14 cellular contexts compared by ENCODE assay signal in genomic region chr2:119703526-119703925, GRCh38. TPM values are rescaled to one million over a fixed set of nuclear protein-coding genes. Genes with fewer than 3 reads are reported as not detected.
DNase-seq lines count a peak whose midpoint lies in the region; ATAC-seq, FAIRE-seq and TF ChIP-seq lines count a peak whose summit lies in the region.
"Had no signal": no experiment of that assay in that cellular context is flagged by ENCODE, and none has a peak within 500 bp of the region (broad histone marks: within the 10 kb centered on the region; RNA-seq: fewer than 3 reads in every experiment).

No MANE protein-coding gene starts in this region.

- H3K4me1 ChIP-seq in CD8-positive, alpha-beta memory T cell (ENCODE audit: insufficient read depth, low read length), result peaks cover 6% of the 10 kb centered on the region
- H3K4me1 ChIP-seq in H1 (replicated peaks in 1 of 4; ENCODE audit: control insufficient read depth in 3 of 4, insufficient read depth in 4 of 4, low read length in 3 of 4), result peaks cover 16 to 33% (median 19%) of the 10 kb centered on the region in 4 experiments; a peak in 6 of 7 replicates

- H4K20me1 ChIP-seq in H1 (replicated peaks in 1 of 2; ENCODE audit: control insufficient read depth in 1 of 2, insufficient read depth in 2 of 2, low read length in 2 of 2), result no peaks in the 10 kb centered on the region

- no peak for DNase-seq in activated naive CD8-positive, alpha-beta T cell treated with anti-CD3 and anti-CD28 coated beads, Interleukin-2, amount 50 U/mL, for 24 hours
- DNase-seq in activated naive CD8-positive, alpha-beta T cell treated with anti-CD3 and anti-CD28 coated beads for 36 hours, result no peak
- no peak for DNase-seq in CD8-positive, alpha-beta memory T cell
- DNase-seq in H1 (ENCODE audit: low read depth in 1 of 2, low spot score in 2 of 2), result no peak
- no peak for DNase-seq in stimulated activated effector memory CD8-positive, alpha-beta T cell treated with anti-CD3 and anti-CD28 coated beads, Interleukin-12 subunit alpha, Interleukin-12 subunit beta, amount 100 ng/mL, for 72 hours (ENCODE audit: low spot score in 2 of 2)
- DNase-seq in islet precursor cell, result no peak
- DNase-seq: SIG-M5 had no signal

- H3K23ac ChIP-seq in H1 (ENCODE audit: insufficient read length), result no peak overlapping the region

- TF ChIP-seq EP300 in H1 (IDR thresholded peaks at IDR 0.05; ENCODE audit: borderline replicate concordance in 1 of 2, low read depth in 2 of 2, low read length in 2 of 2), result no peak

- CTCF ChIA-PET in CD8-positive, alpha-beta memory T cell (lab: Charles Lee), result interaction anchor here (0.6 to 2.7 kb wide), 19 partner anchors 10 to 609 kb away, joined by 3 to 37 read pairs (median 3); no protein-coding TSS in a partner anchor
- CTCF ChIA-PET in H1 (lab: Charles Lee; ENCODE audit: partially characterized antibody), result interaction anchor here (0.6 to 2.5 kb wide), 37 partner anchors 10 to 609 kb away, joined by 3 to 12 read pairs (median 3); no protein-coding TSS in a partner anchor

- H2BK120ac ChIP-seq in H1 (replicated peaks; ENCODE audit: low read depth, low read length), result no peak overlapping the region

- H3K9me3 ChIP-seq in CD8-positive, alpha-beta memory T cell (ENCODE audit: low read length), result no peaks in the 10 kb centered on the region
- peaks cover 5% of the 10 kb centered on the region in 2 experiments for H3K9me3 ChIP-seq in H1 (ENCODE audit: insufficient read depth in 2 of 2, low read depth in 1 of 2, low read length in 1 of 2)

- no peak overlapping the region for H2BK15ac ChIP-seq in H1 (ENCODE audit: low read length)

- H3K27me3 Mint-ChIP-seq in activated naive CD8-positive, alpha-beta T cell treated with anti-CD3 and anti-CD28 coated beads, Interleukin-2, amount 50 U/mL, for 24 hours, result no peaks in the 10 kb centered on the region
- no peaks in the 10 kb centered on the region for H3K27me3 Mint-ChIP-seq in activated naive CD8-positive, alpha-beta T cell treated with anti-CD3 and anti-CD28 coated beads for 36 hours
- H3K27me3 Mint-ChIP-seq in CD8-positive, alpha-beta memory T cell, result peaks cover 6 to 27% of the 10 kb centered on the region in 2 donors

- no peak overlapping the region for H3K4me3 Mint-ChIP-seq in activated naive CD8-positive, alpha-beta T cell treated with anti-CD3 and anti-CD28 coated beads, Interleukin-2, amount 50 U/mL, for 24 hours
- H3K4me3 Mint-ChIP-seq in activated naive CD8-positive, alpha-beta T cell treated with anti-CD3 and anti-CD28 coated beads for 36 hours, result no peak overlapping the region
- H3K4me3 Mint-ChIP-seq in CD8-positive, alpha-beta memory T cell, result peak overlapping the region in 1 of 7 donors; percentile 24
- H3K4me3 Mint-ChIP-seq in stimulated activated effector memory CD8-positive, alpha-beta T cell treated with anti-CD3 and anti-CD28 coated beads, Interleukin-12 subunit alpha, Interleukin-12 subunit beta, amount 100 ng/mL, for 72 hours, result peak overlapping the region; percentile 53
- H3K4me3 Mint-ChIP-seq: B cell, HFFc6 had no signal

- H4K8ac ChIP-seq in H1 (ENCODE audit: extremely low read depth, insufficient read depth, low read length), result no peak overlapping the region

- no peaks in the 10 kb centered on the region for H3K79me2 ChIP-seq in H1 (ENCODE audit: control insufficient read depth in 1 of 2, insufficient read depth in 2 of 2, low read length in 2 of 2)

- FAIRE-seq in H1 (lab: Jason Lieb, UNC), result no peak
- FAIRE-seq: D721Med, H54 had no signal

- peaks cover 18% of the 10 kb centered on the region for H3K4me1 Mint-ChIP-seq in activated naive CD8-positive, alpha-beta T cell treated with anti-CD3 and anti-CD28 coated beads, Interleukin-2, amount 50 U/mL, for 24 hours
- peaks cover 7% of the 10 kb centered on the region for H3K4me1 Mint-ChIP-seq in activated naive CD8-positive, alpha-beta T cell treated with anti-CD3 and anti-CD28 coated beads for 36 hours
- peaks cover 6 to 21% (median 14%) of the 10 kb centered on the region in 3 donors for H3K4me1 Mint-ChIP-seq in CD8-positive, alpha-beta memory T cell
- peaks cover 38% of the 10 kb centered on the region for H3K4me1 Mint-ChIP-seq in stimulated activated effector memory CD8-positive, alpha-beta T cell treated with anti-CD3 and anti-CD28 coated beads, Interleukin-12 subunit alpha, Interleukin-12 subunit beta, amount 100 ng/mL, for 72 hours
- H3K4me1 Mint-ChIP-seq: B cell had no signal

- no peak overlapping the region for H2AK5ac ChIP-seq in H1 (ENCODE audit: low read depth, low read length)

- no peak overlapping the region for H4K5ac ChIP-seq in H1 (ENCODE audit: insufficient read length, low read depth, low read length)

- no peak for TF ChIP-seq CTCF in H1 (IDR thresholded peaks at IDR 0.05; ENCODE audit: control extremely low read depth in 1 of 3, insufficient read depth in 1 of 3, low read depth in 1 of 3, low read length in 3 of 3)

- WGBS in H1 (ENCODE audit: extremely low coverage in 1 of 2, insufficient coverage in 1 of 2, insufficient read length in 1 of 2, insufficient replicate concordance in 2 of 2, low coverage in 1 of 2, low lambda C conversion rate in 2 of 2, missing lambda C conversion rate in 1 of 2), 2 experiments, result 59% methylated on average over 5 of the region's 5 CpGs; no CpG with 5 or more reads in 1 of the 2 experiments

- no peak overlapping the region for H2AFZ ChIP-seq in H1 (ENCODE audit: low read length)

- no peak overlapping the region for H2BK5ac ChIP-seq in H1 (ENCODE audit: low read depth, low read length)

- no peak overlapping the region for H3K4me2 ChIP-seq in H1 (ENCODE audit: insufficient read depth in 1 of 2, low read depth in 2 of 2, low read length in 2 of 2)

- H3K14ac ChIP-seq in H1 (ENCODE audit: insufficient read length), result no peak overlapping the region

- peak overlapping the region; percentile 58 for H3K27ac Mint-ChIP-seq in activated naive CD8-positive, alpha-beta T cell treated with anti-CD3 and anti-CD28 coated beads, Interleukin-2, amount 50 U/mL, for 24 hours
- H3K27ac Mint-ChIP-seq in activated naive CD8-positive, alpha-beta T cell treated with anti-CD3 and anti-CD28 coated beads for 36 hours, result no peak overlapping the region
- peak overlapping the region in 6 of 8 donors; percentile 42 to 96 (median 87) for H3K27ac Mint-ChIP-seq in CD8-positive, alpha-beta memory T cell
- H3K27ac Mint-ChIP-seq in stimulated activated effector memory CD8-positive, alpha-beta T cell treated with anti-CD3 and anti-CD28 coated beads, Interleukin-12 subunit alpha, Interleukin-12 subunit beta, amount 100 ng/mL, for 72 hours, result peak overlapping the region; percentile 91
- H3K27ac Mint-ChIP-seq: B cell, HFFc6 had no signal

- no peak overlapping the region for H3K18ac ChIP-seq in H1 (ENCODE audit: extremely low read depth, low read length)

- no peaks in the 10 kb centered on the region for H3K9me3 Mint-ChIP-seq in activated naive CD8-positive, alpha-beta T cell treated with anti-CD3 and anti-CD28 coated beads, Interleukin-2, amount 50 U/mL, for 24 hours
- peaks cover 2% of the 10 kb centered on the region for H3K9me3 Mint-ChIP-seq in activated naive CD8-positive, alpha-beta T cell treated with anti-CD3 and anti-CD28 coated beads for 36 hours
- H3K9me3 Mint-ChIP-seq in CD8-positive, alpha-beta memory T cell, result no peaks in the 10 kb centered on the region
- H3K9me3 Mint-ChIP-seq in stimulated activated effector memory CD8-positive, alpha-beta T cell treated with anti-CD3 and anti-CD28 coated beads, Interleukin-12 subunit alpha, Interleukin-12 subunit beta, amount 100 ng/mL, for 72 hours, result no peaks in the 10 kb centered on the region

- no peak for TF ChIP-seq POLR2A in H1 (IDR thresholded peaks at IDR 0.05; ENCODE audit: control extremely low read depth in 1 of 2, low read depth in 2 of 2, low read length in 2 of 2)

- no peaks in the 10 kb centered on the region for H3K27me3 ChIP-seq in CD8-positive, alpha-beta memory T cell (ENCODE audit: insufficient read depth, low read length, poor library complexity, severe bottlenecking)
- no peaks in the 10 kb centered on the region for H3K27me3 ChIP-seq in H1 (replicated peaks in 1 of 4; ENCODE audit: control insufficient read depth in 3 of 4, extremely low read depth in 1 of 4, insufficient read depth in 3 of 4, low read length in 3 of 4)

- H3K27ac ChIP-seq in CD8-positive, alpha-beta memory T cell (ENCODE audit: low read depth, low read length), result no peak overlapping the region
- H3K27ac ChIP-seq in H1 (ENCODE audit: low read depth, low read length), result no peak overlapping the region
- H3K27ac ChIP-seq: HL-60 had no signal

- H3K4ac ChIP-seq in H1 (replicated peaks; ENCODE audit: insufficient read length, low read depth, low read length), result no peak overlapping the region

- H4K91ac ChIP-seq in H1 (replicated peaks; ENCODE audit: insufficient read length, low read length), result no peak overlapping the region

- H2BK20ac ChIP-seq in H1 (ENCODE audit: low read length), result no peak overlapping the region

- H3K36me3 Mint-ChIP-seq in activated naive CD8-positive, alpha-beta T cell treated with anti-CD3 and anti-CD28 coated beads, Interleukin-2, amount 50 U/mL, for 24 hours (ENCODE audit: low read depth), result no peaks in the 10 kb centered on the region
- H3K36me3 Mint-ChIP-seq in activated naive CD8-positive, alpha-beta T cell treated with anti-CD3 and anti-CD28 coated beads for 36 hours, result no peaks in the 10 kb centered on the region
- peaks cover 0 to 3% (median 0%) of the 10 kb centered on the region in 3 donors for H3K36me3 Mint-ChIP-seq in CD8-positive, alpha-beta memory T cell
- peaks cover 5% of the 10 kb centered on the region for H3K36me3 Mint-ChIP-seq in stimulated activated effector memory CD8-positive, alpha-beta T cell treated with anti-CD3 and anti-CD28 coated beads, Interleukin-12 subunit alpha, Interleukin-12 subunit beta, amount 100 ng/mL, for 72 hours

- POLR2A ChIA-PET in CD8-positive, alpha-beta memory T cell (lab: Charles Lee), result interaction anchor here (1.2 kb wide), 1 partner anchor 472 kb away, joined by 3 read pairs; no protein-coding TSS in a partner anchor
- POLR2A ChIA-PET in H1 (lab: Charles Lee; ENCODE audit: partially characterized antibody), result interaction anchor here (0.8 kb wide), 1 partner anchor 14 kb away, joined by 3 read pairs; no protein-coding TSS in a partner anchor

- no peaks in the 10 kb centered on the region for H3K36me3 ChIP-seq in CD8-positive, alpha-beta memory T cell (ENCODE audit: insufficient read depth, low read length)
- H3K36me3 ChIP-seq in H1 (ENCODE audit: control insufficient read depth in 2 of 4, insufficient read depth in 4 of 4, low read length in 3 of 4), result no peaks in the 10 kb centered on the region

- H3K23me2 ChIP-seq in H1 (ENCODE audit: low read depth, low read length), result peaks cover 2% of the 10 kb centered on the region; the same call in 1 of the 2 replicates

- no peak overlapping the region for H3K4me3 ChIP-seq in CD8-positive, alpha-beta memory T cell (ENCODE audit: low read length)
- no peak overlapping the region for H3K4me3 ChIP-seq in H1 (ENCODE audit: extremely low read depth in 1 of 4, insufficient read depth in 2 of 4, low read depth in 3 of 4, low read length in 4 of 4)

- no peak for ATAC-seq in activated naive CD8-positive, alpha-beta T cell treated with anti-CD3 and anti-CD28 coated beads, Interleukin-2, amount 50 U/mL, for 24 hours
- ATAC-seq in stimulated activated effector memory CD8-positive, alpha-beta T cell treated with anti-CD3 and anti-CD28 coated beads, Interleukin-12 subunit alpha, Interleukin-12 subunit beta, amount 100 ng/mL, for 72 hours, result no peak
- ATAC-seq in HG02840 (IDR thresholded peaks at IDR 0.05; ENCODE audit: low FRiP score, unreplicated experiment) (no peak), GM19328 (IDR thresholded peaks at IDR 0.05; ENCODE audit: unreplicated experiment) (no peak)

- no peak overlapping the region for H3K9ac ChIP-seq in H1 (replicated peaks in 1 of 4; ENCODE audit: extremely low read depth in 1 of 4, low read depth in 3 of 4, low read length in 3 of 4)

- TF ChIP-seq RAD21 in H1 (IDR thresholded peaks at IDR 0.05 in 1 of 2, conservative IDR thresholded peaks at IDR 0.05 in 1 of 2; ENCODE audit: low read depth in 2 of 2, low read length in 2 of 2), result no peak

- no peaks in the 10 kb centered on the region for H3K79me1 ChIP-seq in H1 (ENCODE audit: low read depth, low read length)

- no peak overlapping the region for H3K56ac ChIP-seq in H1 (replicated peaks; ENCODE audit: insufficient read length, low read depth, low read length)

- H2BK12ac ChIP-seq in H1 (ENCODE audit: low read depth, low read length), result peak overlapping the region; percentile 54; the same call in 1 of the 2 replicates

RNA-seq across cellular contexts. Expression of gene TMEM177, which starts 24.5 kb away (rescaled TPM):
- 10 to 100 TPM; 18.1 to 20.8 TPM for total RNA-seq in activated naive CD8-positive, alpha-beta T cell treated with anti-CD3 and anti-CD28 coated beads for 36 hours
- total RNA-seq in CD8-positive, alpha-beta memory T cell, result 10 to 100 TPM; 16.1 to 17.1 TPM
- polyA plus RNA-seq in CD8-positive, alpha-beta memory T cell, result 9.8 TPM
- 43.4 and 47.0 TPM in 2 replicates for total RNA-seq in H1 (2021; fragmentation: NEBNext Ultra II Directional; extraction: Animal tissue kit (Norgen Biotek cat#: 25700))
- 84.9 and 86.7 TPM in 2 replicates for polyA plus RNA-seq in H1 (2011; rRNA removed)
- 67.7 TPM for polyA plus RNA-seq in H1 (2011; cell fraction: cytosol; rRNA removed)
- 54.9 TPM for polyA plus RNA-seq in H1 (2011; cell fraction: nucleus; rRNA removed)
- 23.4 to 46.6 TPM (median 44.7 TPM) in 4 replicates for polyA plus RNA-seq in H1 (2012, experiment 1 of 2)
- polyA plus RNA-seq in H1 (2012, experiment 2 of 2), result 51.9 TPM
- 29.3 TPM for polyA plus RNA-seq in H1 (2013, experiment 1 of 2)
- 28.9 TPM for polyA plus RNA-seq in H1 (2013, experiment 2 of 2)
- polyA minus RNA-seq in H1 (2011; rRNA and poly(A)+ RNA removed), result 32.5 and 34.3 TPM in 2 replicates
- 16.4 TPM for polyA minus RNA-seq in H1 (2011; cell fraction: cytosol; rRNA and poly(A)+ RNA removed)
- 35.0 TPM for polyA minus RNA-seq in H1 (2011; cell fraction: nucleus; rRNA and poly(A)+ RNA removed)

RNA-seq across cellular contexts. Expression of gene PTPN4, which starts 56.2 kb away (rescaled TPM):
- total RNA-seq in activated naive CD8-positive, alpha-beta T cell treated with anti-CD3 and anti-CD28 coated beads for 36 hours, result 10 to 100 TPM; 32.9 to 34.7 TPM
- 10 to 100 TPM; 29.0 to 34.2 TPM for total RNA-seq in CD8-positive, alpha-beta memory T cell
- 161 TPM for polyA plus RNA-seq in CD8-positive, alpha-beta memory T cell
- total RNA-seq in H1 (2021; fragmentation: NEBNext Ultra II Directional; extraction: Animal tissue kit (Norgen Biotek cat#: 25700)), result 105 and 107 TPM in 2 replicates
- polyA plus RNA-seq in H1 (2011; rRNA removed), result 16.4 and 28.5 TPM in 2 replicates
- 32.1 TPM for polyA plus RNA-seq in H1 (2011; cell fraction: cytosol; rRNA removed)
- polyA plus RNA-seq in H1 (2011; cell fraction: nucleus; rRNA removed), result 93.7 TPM
- polyA plus RNA-seq in H1 (2012, experiment 1 of 2), result 48.9 to 57.1 TPM (median 53.5 TPM) in 4 replicates
- 2.2 TPM for polyA plus RNA-seq in H1 (2012, experiment 2 of 2)
- polyA plus RNA-seq in H1 (2013, experiment 1 of 2), result 20.1 TPM
- polyA plus RNA-seq in H1 (2013, experiment 2 of 2), result 18.9 TPM
- polyA minus RNA-seq in H1 (2011; rRNA and poly(A)+ RNA removed), result 347 and 550 TPM in 2 replicates
- polyA minus RNA-seq in H1 (2011; cell fraction: cytosol; rRNA and poly(A)+ RNA removed), result 95.0 TPM
- 690 TPM for polyA minus RNA-seq in H1 (2011; cell fraction: nucleus; rRNA and poly(A)+ RNA removed)
